ENCODE assay signal across 7 cellular contexts in the genomic region with DNA sequence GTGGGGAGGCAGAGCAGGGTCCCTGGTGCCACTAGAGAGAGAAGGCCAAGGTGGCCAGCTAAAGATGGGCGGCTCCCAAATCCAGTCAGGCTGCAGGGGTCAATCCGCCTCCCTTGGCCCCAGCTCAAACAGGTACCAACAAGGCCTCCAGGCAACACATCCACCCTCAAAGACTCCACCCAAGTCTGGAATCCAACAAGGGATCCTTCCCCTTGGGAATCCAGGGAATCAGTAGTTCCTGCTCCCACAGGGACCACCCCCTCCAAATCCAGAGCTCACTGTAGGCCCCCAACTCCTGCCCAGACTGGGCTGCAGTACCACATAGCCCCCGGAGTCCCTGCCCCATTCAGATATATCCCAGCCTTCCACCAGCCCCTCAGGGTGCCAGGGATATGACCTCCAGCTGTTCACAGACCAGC. TPM values are rescaled to one million over a fixed set of nuclear protein-coding genes. Genes with fewer than 3 reads are reported as not detected.
DNase-seq lines count a peak whose midpoint lies in the region; ATAC-seq and FAIRE-seq lines count a peak whose summit lies in the region.

No MANE protein-coding gene starts in this region.

- peak; percentile 77 for DNase-seq in HT-29 (ENCODE audit: low spot score)
- DNase-seq in activated naive CD8-positive, alpha-beta T cell treated with anti-CD3 and anti-CD28 coated beads, Interleukin-2, amount 10 ng/mL, durations not matched to agents 7 days and 5 days = no peak
- DNase-seq in stimulated activated naive B cell treated with anti-CD40 and anti-IgM and Interleukin-4, amounts not matched to agents 10 μg/mL and 1 μg/mL and 100 μg/mL, for 72 hours = no peak
- DNase-seq in DMS 273 treated with DMSO at 0.1 percent for 48 hours (lab: John Stamatoyannopoulos, UW) = no peak
- DNase-seq in DMS153 (lab: John Stamatoyannopoulos, UW) = no peak
- no peak for DNase-seq in GM19239 (ENCODE audit: insufficient read length, low spot score)

- POLR2A ChIA-PET in activated naive CD8-positive, alpha-beta T cell treated with anti-CD3 and anti-CD28 coated beads, Interleukin-2, amount 10 ng/mL, durations not matched to agents 7 days and 5 days (lab: Charles Lee) = interaction anchor here (0.6 to 2.8 kb wide), 7 partner anchors 8 to 307 kb away, joined by 3 to 7 read pairs (median 4); a partner anchor contains a TSS

- no peak for ATAC-seq in activated naive CD8-positive, alpha-beta T cell treated with anti-CD3 and anti-CD28 coated beads, Interleukin-2, amount 10 ng/mL, durations not matched to agents 7 days and 5 days (ENCODE audit: low read depth)
- ATAC-seq in stimulated activated naive B cell treated with anti-CD40 and anti-IgM and Interleukin-4, amounts not matched to agents 10 μg/mL and 1 μg/mL and 100 μg/mL, for 72 hours (replicated peaks) = no peak

- H3K9ac ChIP-seq in iPS-20b (ENCODE audit: low read depth, low read length) = peak overlapping the region; percentile 53; the same call in 1 of the 2 replicates

- H3K36me3 Mint-ChIP-seq in activated naive CD8-positive, alpha-beta T cell treated with anti-CD3 and anti-CD28 coated beads, Interleukin-2, amount 10 ng/mL, durations not matched to agents 7 days and 5 days = no peaks in the 10 kb centered on the region
- H3K36me3 Mint-ChIP-seq in stimulated activated naive B cell treated with anti-CD40 and anti-IgM and Interleukin-4, amounts not matched to agents 10 μg/mL and 1 μg/mL and 100 μg/mL, for 72 hours = peaks cover 22 to 26% of the 10 kb centered on the region in 2 donors

- peak overlapping the region; percentile 91 for H3K4me3 Mint-ChIP-seq in activated naive CD8-positive, alpha-beta T cell treated with anti-CD3 and anti-CD28 coated beads, Interleukin-2, amount 10 ng/mL, durations not matched to agents 7 days and 5 days
- H3K4me3 Mint-ChIP-seq in stimulated activated naive B cell treated with anti-CD40 and anti-IgM and Interleukin-4, amounts not matched to agents 10 μg/mL and 1 μg/mL and 100 μg/mL, for 72 hours = peak overlapping the region; percentile 97 to 98

- H3K27ac Mint-ChIP-seq in activated naive CD8-positive, alpha-beta T cell treated with anti-CD3 and anti-CD28 coated beads, Interleukin-2, amount 10 ng/mL, durations not matched to agents 7 days and 5 days = peak overlapping the region; percentile 81
- peak overlapping the region; percentile 80 for H3K27ac Mint-ChIP-seq in stimulated activated naive B cell treated with anti-CD40 and anti-IgM and Interleukin-4, amounts not matched to agents 10 μg/mL and 1 μg/mL and 100 μg/mL, for 72 hours

- H3K4me1 ChIP-seq in iPS-20b (ENCODE audit: insufficient read depth, low read length) = peaks cover 6% of the 10 kb centered on the region; the same call in 1 of the 2 replicates

- H3K9me3 ChIP-seq in iPS-20b (ENCODE audit: insufficient read depth, low read depth, low read length) = no peaks in the 10 kb centered on the region

- H3K27me3 ChIP-seq in iPS-20b (ENCODE audit: insufficient read depth, low read length) = peaks cover 4% of the 10 kb centered on the region; the same call in 1 of the 2 replicates

- peak overlapping the region; percentile 38 for H3K27ac ChIP-seq in iPS-20b (ENCODE audit: low read length)

- H3K27me3 Mint-ChIP-seq in activated naive CD8-positive, alpha-beta T cell treated with anti-CD3 and anti-CD28 coated beads, Interleukin-2, amount 10 ng/mL, durations not matched to agents 7 days and 5 days = peaks cover 5% of the 10 kb centered on the region
- H3K27me3 Mint-ChIP-seq in stimulated activated naive B cell treated with anti-CD40 and anti-IgM and Interleukin-4, amounts not matched to agents 10 μg/mL and 1 μg/mL and 100 μg/mL, for 72 hours = no peaks in the 10 kb centered on the region

- H3K36me3 ChIP-seq in iPS-20b (ENCODE audit: insufficient read depth, low read depth, low read length) = peaks cover 18% of the 10 kb centered on the region; the same call in 1 of the 2 replicates

- no peak for FAIRE-seq in GM19239 (lab: Jason Lieb, UNC)

- H3K4me1 Mint-ChIP-seq in activated naive CD8-positive, alpha-beta T cell treated with anti-CD3 and anti-CD28 coated beads, Interleukin-2, amount 10 ng/mL, durations not matched to agents 7 days and 5 days = peaks cover 31% of the 10 kb centered on the region
- peaks cover 35 to 59% of the 10 kb centered on the region in 2 donors for H3K4me1 Mint-ChIP-seq in stimulated activated naive B cell treated with anti-CD40 and anti-IgM and Interleukin-4, amounts not matched to agents 10 μg/mL and 1 μg/mL and 100 μg/mL, for 72 hours

- H3K9me3 Mint-ChIP-seq in activated naive CD8-positive, alpha-beta T cell treated with anti-CD3 and anti-CD28 coated beads, Interleukin-2, amount 10 ng/mL, durations not matched to agents 7 days and 5 days = no peaks in the 10 kb centered on the region
- no peaks in the 10 kb centered on the region for H3K9me3 Mint-ChIP-seq in stimulated activated naive B cell treated with anti-CD40 and anti-IgM and Interleukin-4, amounts not matched to agents 10 μg/mL and 1 μg/mL and 100 μg/mL, for 72 hours

- H3K4me3 ChIP-seq in iPS-20b (ENCODE audit: low read length) = peak overlapping the region; percentile 35; the same call in 1 of the 2 replicates

RNA-seq across cellular contexts. Expression of a gene that starts 3.3 kb away (rescaled TPM):
- total RNA-seq in HT-29 (2014; rRNA removed; shearing (Covaris generic)) = 157 and 160 TPM in 2 replicates
- total RNA-seq in activated naive CD8-positive, alpha-beta T cell treated with anti-CD3 and anti-CD28 coated beads, Interleukin-2, amount 10 ng/mL, durations not matched to agents 7 days and 5 days = 10 to 100 TPM; 51.1 to 57.5 TPM

RNA-seq across cellular contexts. Expression of a gene that starts 9.2 kb away (rescaled TPM):
- total RNA-seq in HT-29 (2014; rRNA removed; shearing (Covaris generic)) = 41.4 and 43.8 TPM in 2 replicates
- 10 to 100 TPM; 41.0 to 42.2 TPM for total RNA-seq in activated naive CD8-positive, alpha-beta T cell treated with anti-CD3 and anti-CD28 coated beads, Interleukin-2, amount 10 ng/mL, durations not matched to agents 7 days and 5 days

RNA-seq across cellular contexts. Expression of a gene that starts 17.5 kb away (rescaled TPM):
- total RNA-seq in HT-29 (2014; rRNA removed; shearing (Covaris generic)) = 42.1 and 55.5 TPM in 2 replicates
- total RNA-seq in activated naive CD8-positive, alpha-beta T cell treated with anti-CD3 and anti-CD28 coated beads, Interleukin-2, amount 10 ng/mL, durations not matched to agents 7 days and 5 days = 10 to 100 TPM; 84.4 to 92.2 TPM

RNA-seq across cellular contexts. Expression of a gene that starts 31.5 kb away (rescaled TPM):
- 15.3 and 15.9 TPM in 2 replicates for total RNA-seq in HT-29 (2014; rRNA removed; shearing (Covaris generic))
- total RNA-seq in activated naive CD8-positive, alpha-beta T cell treated with anti-CD3 and anti-CD28 coated beads, Interleukin-2, amount 10 ng/mL, durations not matched to agents 7 days and 5 days = 10 to 100 TPM; 19.6 to 20.6 TPM

RNA-seq across cellular contexts. Expression of a gene that starts 34.1 kb away (rescaled TPM):
- total RNA-seq in HT-29 (2014; rRNA removed; shearing (Covaris generic)) = 121 and 124 TPM in 2 replicates
- 10 to 100 TPM; 41.3 to 42.2 TPM for total RNA-seq in activated naive CD8-positive, alpha-beta T cell treated with anti-CD3 and anti-CD28 coated beads, Interleukin-2, amount 10 ng/mL, durations not matched to agents 7 days and 5 days
